In genomic region chr4:80788798-80789197, GRCh38 we compare ENCODE assay signal across 16 cellular contexts.
DNase-seq lines count a peak whose midpoint lies in the region; TF ChIP-seq lines count a peak whose summit lies in the region.
"Had no signal": no experiment of that assay in that cellular context is flagged by ENCODE, and none has a peak within 500 bp of the region (broad histone marks: within the 10 kb centered on the region; RNA-seq: fewer than 3 reads in every experiment).

No MANE protein-coding gene starts in this region.

- no peak for TF ChIP-seq CTCF in astrocyte of the spinal cord (IDR thresholded peaks at IDR 0.05; ENCODE audit: low read depth, low read length)

- in situ Hi-C loops in astrocyte of the spinal cord (cut with HindIII; ENCODE audit: low sequenced_read_pairs), result no loop called here

- H3K4me3 ChIP-seq in astrocyte of the spinal cord (ENCODE audit: low read depth, low read length), result no peak overlapping the region

- DNase-seq in NCI-H748 (lab: John Stamatoyannopoulos, UW; ENCODE audit: unreplicated experiment) (peak; percentile 2), NCI-H748 treated with DMSO at 0.1 percent for 48 hours (lab: John Stamatoyannopoulos, UW) (no peak), NCI-H1105 (lab: John Stamatoyannopoulos, UW) (peak; percentile 11), astrocyte of the spinal cord (ENCODE audit: low read depth, low spot score) (peak; percentile 47), non-pigmented ciliary epithelial cell (ENCODE audit: low read depth) (peak; percentile 17), NCI-H1436 treated with DMSO at 0.1 percent for 48 hours (lab: John Stamatoyannopoulos, UW) (no peak), COLO668 (lab: John Stamatoyannopoulos, UW; ENCODE audit: unreplicated experiment) (no peak)
- no peak for DNase-seq in stimulated activated CD4-positive, alpha-beta T cell treated with anti-CD3 and anti-CD28 coated beads, Interleukin-4, amount 100 ng/mL, for 1 hour
- DNase-seq: activated CD4-positive, CD25-positive, alpha-beta regulatory T cell; activated CD8-positive, alpha-beta T cell treated with anti-CD3 and anti-CD28 coated beads, Interleukin-2, amount 10 ng/mL, durations not matched to agents 7 days and 5 days; effector CD8-positive, alpha-beta T cell; hypothalamus; NCI-H2107; Right ventricle myocardium superior; stimulated activated CD4-positive, alpha-beta T cell treated with anti-CD3 and anti-CD28 coated beads, Interleukin-15, amount 100 ng/mL, for 24 hours; stimulated activated naive CD8-positive, alpha-beta T cell treated with anti-CD3 and anti-CD28 coated beads, Interleukin-15, amount 100 ng/mL, for 72 hours had no signal

Comparison
In these comparisons a context has a peak if more than half of its experiments do, and no peak if none do; other contexts are left out.
1. DNase-seq: peak in NCI-H748 (single experiment), NCI-H1105 (single experiment), astrocyte of the spinal cord (single experiment) and non-pigmented ciliary epithelial cell (single experiment); none in NCI-H748 treated with DMSO at 0.1 percent for 48 hours (single experiment), stimulated activated CD4-positive, alpha-beta T cell treated with anti-CD3 and anti-CD28 coated beads, Interleukin-4, amount 100 ng/mL, for 1 hour (single experiment), NCI-H1436 treated with DMSO at 0.1 percent for 48 hours (single experiment) and COLO668 (single experiment).